Comparison of ENCODE assay signal across 9 cellular contexts in genomic region chr1:8427986-8428385, GRCh38.
DNase-seq lines count a peak whose midpoint lies in the region; ATAC-seq and TF ChIP-seq lines count a peak whose summit lies in the region.
"Had no signal": no experiment of that assay in that cellular context is flagged by ENCODE, and none has a peak within 500 bp of the region (broad histone marks: within the 10 kb centered on the region; RNA-seq: fewer than 3 reads in every experiment).

No MANE protein-coding gene starts in this region.

- DNase-seq in Peyer's patch = no peak
- DNase-seq in effector memory CD4-positive, alpha-beta T cell = no peak
- DNase-seq in midbrain (lab: John Stamatoyannopoulos, UW) = no peak
- DNase-seq in activated T-helper 2 cell treated with anti-CD3 and anti-CD28 coated beads, Interferon-gamma antibody, Interleukin-2, Interleukin-4, amounts not matched to agents 10 μg/mL and 5 μg/mL and 100 μg/mL, durations not matched to agents 14 hours and 24 hours and 36 hours (ENCODE audit: low spot score) = no peak
- no peak for DNase-seq in activated T-cell treated with anti-CD3 and anti-CD28 coated beads, Interleukin-2, amount 50 U/mL, for 48 hours

- H3K36me3 ChIP-seq in Peyer's patch = no peaks in the 10 kb centered on the region
- H3K36me3 ChIP-seq in effector memory CD4-positive, alpha-beta T cell (ENCODE audit: control insufficient read depth, insufficient read depth, low read length) = no peaks in the 10 kb centered on the region
- peaks cover 0 to 2% (median 0%) of the 10 kb centered on the region in 3 donors for H3K36me3 ChIP-seq in skeletal muscle tissue (ENCODE audit: control insufficient read depth in 3 of 3, insufficient read depth in 3 of 3, low read length in 3 of 3)

- peaks cover 76% of the 10 kb centered on the region for H3K4me1 Mint-ChIP-seq in activated T-helper 2 cell treated with anti-CD3 and anti-CD28 coated beads, Interferon-gamma antibody, Interleukin-2, Interleukin-4, amounts not matched to agents 10 μg/mL and 5 μg/mL and 100 μg/mL, durations not matched to agents 14 hours and 24 hours and 36 hours (ENCODE audit: low read depth)

- TF ChIP-seq POLR2A in Peyer's patch (IDR thresholded peaks at IDR 0.05) = no peak

- no peaks in the 10 kb centered on the region for H3K9me3 ChIP-seq in Peyer's patch
- no peaks in the 10 kb centered on the region for H3K9me3 ChIP-seq in effector memory CD4-positive, alpha-beta T cell (ENCODE audit: control insufficient read depth, low read length)
- no peaks in the 10 kb centered on the region for H3K9me3 ChIP-seq in skeletal muscle tissue (ENCODE audit: control insufficient read depth in 3 of 3, low read length in 3 of 3)

- H3K27me3 ChIP-seq in Peyer's patch (no peaks in the 10 kb centered on the region), skeletal muscle tissue (ENCODE audit: control insufficient read depth in 3 of 3, insufficient read depth in 3 of 3, low read length in 3 of 3) (no peaks in the 10 kb centered on the region)
- H3K27me3 ChIP-seq in effector memory CD4-positive, alpha-beta T cell (replicated peaks; ENCODE audit: control insufficient read depth, insufficient read depth, low read length, poor library complexity, severe bottlenecking) = no peaks in the 10 kb centered on the region

- H3K27ac ChIP-seq in Peyer's patch (peak overlapping the region; percentile 12 to 70 (median 26)), skeletal muscle tissue (ENCODE audit: low read depth, low read length) (peak overlapping the region; percentile 67)
- H3K27ac ChIP-seq in effector memory CD4-positive, alpha-beta T cell (ENCODE audit: insufficient read depth, low read length, poor library complexity, severe bottlenecking) = peak overlapping the region; percentile 37

- no peak for TF ChIP-seq CTCF in Peyer's patch (IDR thresholded peaks at IDR 0.05)

- H3K36me3 Mint-ChIP-seq in activated T-helper 2 cell treated with anti-CD3 and anti-CD28 coated beads, Interferon-gamma antibody, Interleukin-2, Interleukin-4, amounts not matched to agents 10 μg/mL and 5 μg/mL and 100 μg/mL, durations not matched to agents 14 hours and 24 hours and 36 hours (ENCODE audit: low read depth) = peaks cover 41% of the 10 kb centered on the region

- H3K9me3 Mint-ChIP-seq in activated T-helper 2 cell treated with anti-CD3 and anti-CD28 coated beads, Interferon-gamma antibody, Interleukin-2, Interleukin-4, amounts not matched to agents 10 μg/mL and 5 μg/mL and 100 μg/mL, durations not matched to agents 14 hours and 24 hours and 36 hours = peaks cover 4% of the 10 kb centered on the region

- H3K27me3 Mint-ChIP-seq in activated T-helper 2 cell treated with anti-CD3 and anti-CD28 coated beads, Interferon-gamma antibody, Interleukin-2, Interleukin-4, amounts not matched to agents 10 μg/mL and 5 μg/mL and 100 μg/mL, durations not matched to agents 14 hours and 24 hours and 36 hours (ENCODE audit: low read depth) = no peaks in the 10 kb centered on the region

- no peak overlapping the region for H3K27ac Mint-ChIP-seq in activated T-helper 2 cell treated with anti-CD3 and anti-CD28 coated beads, Interferon-gamma antibody, Interleukin-2, Interleukin-4, amounts not matched to agents 10 μg/mL and 5 μg/mL and 100 μg/mL, durations not matched to agents 14 hours and 24 hours and 36 hours

- intact Hi-C loops in activated T-helper 2 cell treated with anti-CD3 and anti-CD28 coated beads, Interferon-gamma antibody, Interleukin-2, Interleukin-4, amounts not matched to agents 10 μg/mL and 5 μg/mL and 100 μg/mL, durations not matched to agents 14 hours and 24 hours and 36 hours (cut with micrococcal nuclease) = no loop called here

- no peak overlapping the region for H3K4me3 Mint-ChIP-seq in activated T-helper 2 cell treated with anti-CD3 and anti-CD28 coated beads, Interferon-gamma antibody, Interleukin-2, Interleukin-4, amounts not matched to agents 10 μg/mL and 5 μg/mL and 100 μg/mL, durations not matched to agents 14 hours and 24 hours and 36 hours (ENCODE audit: low read depth)

- peak overlapping the region in 1 of 4 donors; percentile 3 for H3K4me3 ChIP-seq in Peyer's patch
- no peak overlapping the region for H3K4me3 ChIP-seq in effector memory CD4-positive, alpha-beta T cell (ENCODE audit: insufficient read depth, low read depth, low read length, poor library complexity, severe bottlenecking)
- no peak overlapping the region for H3K4me3 ChIP-seq in skeletal muscle tissue (ENCODE audit: low read length in 3 of 3)
- H3K4me3 ChIP-seq: lung had no signal

- ATAC-seq in GM18870 (IDR thresholded peaks at IDR 0.05; ENCODE audit: unreplicated experiment) (peak; percentile 16), HG03565 (IDR thresholded peaks at IDR 0.05; ENCODE audit: unreplicated experiment) (no peak)

- H3K4me1 ChIP-seq in Peyer's patch (peaks cover 0 to 34% (median 16%) of the 10 kb centered on the region in 4 donors), skeletal muscle tissue (ENCODE audit: control insufficient read depth in 3 of 3, insufficient read depth in 3 of 3, low read length in 3 of 3) (peaks cover 44 to 64% (median 50%) of the 10 kb centered on the region in 3 donors)
- peaks cover 52% of the 10 kb centered on the region for H3K4me1 ChIP-seq in effector memory CD4-positive, alpha-beta T cell (ENCODE audit: control insufficient read depth, insufficient read depth, low read length, poor library complexity, severe bottlenecking)

- peak overlapping the region in 2 of 3 donors; percentile 12 to 23 for H3K9ac ChIP-seq in skeletal muscle tissue (ENCODE audit: low read depth in 1 of 3, low read length in 3 of 3)
